Comparison of ENCODE assay signal across 8 cellular contexts in the genomic region with DNA sequence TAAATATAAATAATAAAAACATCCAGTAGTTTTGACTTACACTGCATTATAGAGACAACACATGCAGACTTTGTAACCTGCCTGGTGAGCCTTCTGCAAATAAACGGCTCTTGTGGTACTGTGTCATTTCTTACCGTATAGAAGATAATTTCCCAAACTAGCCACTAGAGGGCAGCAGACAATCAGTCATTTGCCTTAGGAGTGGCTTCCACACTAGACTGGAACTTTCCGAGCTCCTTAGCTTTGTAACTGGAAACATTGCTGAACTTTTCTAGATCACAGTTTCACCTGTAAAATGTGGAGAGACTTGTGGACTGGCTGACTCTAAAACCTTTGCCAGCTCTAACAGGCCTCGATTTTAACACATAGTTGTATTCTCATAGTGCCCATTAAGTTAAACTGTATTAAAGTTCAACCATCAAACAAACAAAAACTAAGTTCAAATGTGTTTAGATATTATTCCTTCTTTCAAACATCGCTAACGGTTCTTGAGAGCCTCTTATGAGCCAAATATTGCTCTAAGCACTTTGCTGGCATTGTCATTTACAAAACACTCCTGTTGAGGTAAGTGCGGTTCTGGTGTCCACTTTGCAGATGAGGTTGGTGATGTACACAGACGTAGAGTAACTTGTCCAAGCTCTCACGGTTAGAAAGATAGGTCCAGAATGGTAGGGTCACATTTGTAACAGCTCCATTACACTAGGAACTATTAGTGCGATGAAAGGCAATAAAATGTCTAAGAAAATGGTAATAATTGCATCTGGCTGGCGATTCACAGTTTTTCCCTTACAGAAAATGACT.
DNase-seq lines count a peak whose midpoint lies in the region; ATAC-seq, FAIRE-seq and TF ChIP-seq lines count a peak whose summit lies in the region.

No MANE protein-coding gene starts in this region.

- TF ChIP-seq EP300 in H1 (IDR thresholded peaks at IDR 0.05; ENCODE audit: borderline replicate concordance in 1 of 2, low read depth in 2 of 2, low read length in 2 of 2) = no peak

- H2BK120ac ChIP-seq in H1 (replicated peaks; ENCODE audit: low read depth, low read length) = no peak overlapping the region

- peak; percentile 95 for FAIRE-seq in H1 (lab: Jason Lieb, UNC)

- H4K91ac ChIP-seq in H1 (replicated peaks; ENCODE audit: insufficient read length, low read length) = no peak overlapping the region

- H3K79me1 ChIP-seq in H1 (ENCODE audit: low read depth, low read length) = no peaks in the 10 kb centered on the region

- no peak overlapping the region for H3K23ac ChIP-seq in H1 (ENCODE audit: insufficient read length)

- no peak for TF ChIP-seq POLR2A in H1 (IDR thresholded peaks at IDR 0.05; ENCODE audit: control extremely low read depth in 1 of 2, low read depth in 2 of 2, low read length in 2 of 2)

- peak; percentile 96 to 99 for TF ChIP-seq RAD21 in H1 (IDR thresholded peaks at IDR 0.05 in 1 of 2, conservative IDR thresholded peaks at IDR 0.05 in 1 of 2; ENCODE audit: low read depth in 2 of 2, low read length in 2 of 2)

- H3K79me2 ChIP-seq in H1 (ENCODE audit: control insufficient read depth in 1 of 2, insufficient read depth in 2 of 2, low read length in 2 of 2) = no peaks in the 10 kb centered on the region

- no peak overlapping the region for H3K18ac ChIP-seq in H1 (ENCODE audit: extremely low read depth, low read length)

- no peak overlapping the region for H3K4ac ChIP-seq in H1 (replicated peaks; ENCODE audit: insufficient read length, low read depth, low read length)

- H3K36me3 ChIP-seq in H1 (ENCODE audit: control insufficient read depth in 2 of 4, insufficient read depth in 4 of 4, low read length in 3 of 4) = no peaks in the 10 kb centered on the region

- H4K20me1 ChIP-seq in H1 (replicated peaks in 1 of 2; ENCODE audit: control insufficient read depth in 1 of 2, insufficient read depth in 2 of 2, low read length in 2 of 2) = peaks cover 0 to 2% of the 10 kb centered on the region in 2 experiments

- no peak overlapping the region for H2BK5ac ChIP-seq in H1 (ENCODE audit: low read depth, low read length)

- H2AFZ ChIP-seq in H1 (ENCODE audit: low read length) = no peak overlapping the region

- H3K4me1 ChIP-seq in H1 (replicated peaks in 1 of 4; ENCODE audit: control insufficient read depth in 3 of 4, insufficient read depth in 4 of 4, low read length in 3 of 4) = no peaks in the 10 kb centered on the region

- no peak overlapping the region for H3K14ac ChIP-seq in H1 (ENCODE audit: insufficient read length)

- no peak overlapping the region for H3K4me3 ChIP-seq in H1 (ENCODE audit: extremely low read depth in 1 of 4, insufficient read depth in 2 of 4, low read depth in 3 of 4, low read length in 4 of 4)

- no peak overlapping the region for H3K4me2 ChIP-seq in H1 (ENCODE audit: insufficient read depth in 1 of 2, low read depth in 2 of 2, low read length in 2 of 2)

- H3K56ac ChIP-seq in H1 (replicated peaks; ENCODE audit: insufficient read length, low read depth, low read length) = no peak overlapping the region

- ATAC-seq in GM19455 (IDR thresholded peaks at IDR 0.05; ENCODE audit: unreplicated experiment) = peak; percentile 96
- peak; percentile 87 for ATAC-seq in HG03521 (IDR thresholded peaks at IDR 0.05; ENCODE audit: unreplicated experiment)
- ATAC-seq in stimulated activated naive CD8-positive, alpha-beta T cell treated with anti-CD3 and anti-CD28 coated beads, Interleukin-15, Interleukin-2, amounts not matched to agents 100 U/mL and 50 U/mL, for 24 hours = peak; percentile 97

- POLR2A ChIA-PET in H1 (lab: Charles Lee; ENCODE audit: partially characterized antibody) = no interaction called here

- H3K9ac ChIP-seq in H1 (replicated peaks in 1 of 4; ENCODE audit: extremely low read depth in 1 of 4, low read depth in 3 of 4, low read length in 3 of 4) = no peak overlapping the region

- no peak overlapping the region for H4K8ac ChIP-seq in H1 (ENCODE audit: extremely low read depth, insufficient read depth, low read length)

- peaks cover under 1 to 4% of the 10 kb centered on the region in 2 experiments; a peak in 1 of 4 replicates for H3K9me3 ChIP-seq in H1 (ENCODE audit: insufficient read depth in 2 of 2, low read depth in 1 of 2, low read length in 1 of 2)

- CTCF ChIA-PET in H1 (lab: Charles Lee; ENCODE audit: partially characterized antibody) = interaction anchor here (0.6 to 4.9 kb wide), 39 partner anchors 8 to 1292 kb away, joined by 3 to 16 read pairs (median 3); no protein-coding TSS in a partner anchor

- H2BK20ac ChIP-seq in H1 (ENCODE audit: low read length) = no peak overlapping the region

- DNase-seq in D341Med (ENCODE audit: low spot score) = peak; percentile 61
- peak; percentile 32 for DNase-seq in NCI-H524 treated with DMSO at 0.1 percent for 48 hours (lab: John Stamatoyannopoulos, UW)
- peak; percentile 4 to 81 for DNase-seq in activated CD4-positive, alpha-beta T cell treated with anti-CD3 and anti-CD28 coated beads, Interleukin-2, amount 50 U/mL, for 24 hours (ENCODE audit: low read depth in 1 of 2, low spot score in 1 of 2)
- peak in 1 of 2 experiments; percentile 51 for DNase-seq in H1 (ENCODE audit: low read depth in 1 of 2, low spot score in 2 of 2)
- DNase-seq in middle frontal gyrus (ENCODE audit: extremely low spot score, low spot score) = peak; percentile 89
- DNase-seq in stimulated activated naive CD8-positive, alpha-beta T cell treated with anti-CD3 and anti-CD28 coated beads, Interleukin-15, Interleukin-2, amounts not matched to agents 100 U/mL and 50 U/mL, for 24 hours = peak; percentile 39

- no peak overlapping the region for H2AK5ac ChIP-seq in H1 (ENCODE audit: low read depth, low read length)

- no peak overlapping the region; the same call in 1 of the 2 replicates for H2BK12ac ChIP-seq in H1 (ENCODE audit: low read depth, low read length)

- TF ChIP-seq CTCF in H1 (IDR thresholded peaks at IDR 0.05; ENCODE audit: control extremely low read depth in 1 of 3, insufficient read depth in 1 of 3, low read depth in 1 of 3, low read length in 3 of 3) = peak in 2 of 3 experiments; percentile 79 to 83; a peak in 3 of 4 replicates

- peak overlapping the region; percentile 12; the same call in 1 of the 2 replicates for H2BK15ac ChIP-seq in H1 (ENCODE audit: low read length)

- no peak overlapping the region for H3K27ac ChIP-seq in H1 (ENCODE audit: low read depth, low read length)

- no peaks in the 10 kb centered on the region for H3K27me3 ChIP-seq in H1 (replicated peaks in 1 of 4; ENCODE audit: control insufficient read depth in 3 of 4, extremely low read depth in 1 of 4, insufficient read depth in 3 of 4, low read length in 3 of 4)

- H4K5ac ChIP-seq in H1 (ENCODE audit: insufficient read length, low read depth, low read length) = no peak overlapping the region

- WGBS in H1 (ENCODE audit: extremely low coverage in 1 of 2, insufficient coverage in 1 of 2, insufficient read length in 1 of 2, insufficient replicate concordance in 2 of 2, low coverage in 1 of 2, low lambda C conversion rate in 2 of 2, missing lambda C conversion rate in 1 of 2), 2 experiments = 67% methylated on average over 11 of the region's 11 CpGs; no CpG with 5 or more reads in 1 of the 2 experiments

- no peaks in the 10 kb centered on the region; the same call in 1 of the 2 replicates for H3K23me2 ChIP-seq in H1 (ENCODE audit: low read depth, low read length)

TF ChIP-seq in H1, 55 proteins besides CTCF, POLR2A, EP300 and RAD21:
- no peak for TF ChIP-seq SRF (IDR thresholded peaks at IDR 0.05; ENCODE audit: low read depth, low read length)
